ENCODE assay signal across 23 cellular contexts in genomic region chr7:130227883-130228575, GRCh38. TPM values are rescaled to one million over a fixed set of nuclear protein-coding genes. Genes with fewer than 3 reads are reported as not detected.
A peak's percentile ranks its signal among the peaks of the same experiment; 100 is the strongest.
DNase-seq lines count a peak whose midpoint lies in the region; ATAC-seq, FAIRE-seq and TF ChIP-seq lines count a peak whose summit lies in the region.
"Had no signal": no experiment of that assay in that cellular context is flagged by ENCODE, and none has a peak within 500 bp of the region (broad histone marks: within the 10 kb centered on the region; RNA-seq: fewer than 3 reads in every experiment).

No MANE protein-coding gene starts in this region.

- TF ChIP-seq RAD21 in HepG2 (CRISPR knock-in tag; IDR thresholded peaks at IDR 0.05) = no peak

- CTCF ChIA-PET in HepG2 (lab: Yijun Ruan, JAX; ENCODE audit: low intra/inter-chr PET ratio, low total read pairs) = no interaction called here

- H3K4me3 ChIP-seq in HepG2 (replicated peaks in 1 of 3; ENCODE audit: insufficient read depth in 1 of 3, low read depth in 2 of 3, low read length in 3 of 3) (peak overlapping the region in 2 of 3 experiments; percentile 4 to 31; a peak in 2 of 6 replicates), right lobe of liver (no peak overlapping the region), uterus (no peak overlapping the region)
- H3K4me3 ChIP-seq: heart right ventricle had no signal

- no peaks in the 10 kb centered on the region for H3K4me1 Mint-ChIP-seq in activated T-helper 17 cell treated with anti-CD3 and anti-CD28 coated beads, Interleukin-2, amount 50 U/mL, for 72 hours
- H3K4me1 Mint-ChIP-seq: natural killer cell; stimulated activated naive CD8-positive, alpha-beta T cell treated with anti-CD3 and anti-CD28 coated beads, Interleukin-15, amount 100 ng/mL, for 72 hours had no signal

- no peaks in the 10 kb centered on the region for H3K27me3 ChIP-seq in HepG2 (ENCODE audit: control insufficient read depth in 1 of 2, insufficient read depth in 2 of 2, low read length in 2 of 2)
- H3K27me3 ChIP-seq in right lobe of liver = no peaks in the 10 kb centered on the region
- no peaks in the 10 kb centered on the region for H3K27me3 ChIP-seq in uterus
- H3K27me3 ChIP-seq: heart right ventricle had no signal

- TF ChIP-seq EP300 in HepG2 (IDR thresholded peaks at IDR 0.05; ENCODE audit: low read depth in 2 of 2, low read length in 2 of 2) (0 out of 4 replicates have a peak, but pooled peaks of 1 of the 2 experiments have one; percentile 20), HepG2 (CRISPR knock-in tag; IDR thresholded peaks at IDR 0.05; ENCODE audit: borderline replicate concordance) (no peak)

- H3K4me3 Mint-ChIP-seq in activated T-helper 17 cell treated with anti-CD3 and anti-CD28 coated beads, Interleukin-2, amount 50 U/mL, for 72 hours = no peak overlapping the region
- H3K4me3 Mint-ChIP-seq: CD4-positive, alpha-beta T cell; natural killer cell; stimulated activated naive CD8-positive, alpha-beta T cell treated with anti-CD3 and anti-CD28 coated beads, Interleukin-15, amount 100 ng/mL, for 72 hours had no signal

- in situ Hi-C loops in HepG2 (cut with HindIII; ENCODE audit: extremely low pct_ligation_motif_present, low pct_unique_long_range_greater_than_20kb) = no loop called here

- peak; percentile 38; the same call in 1 of the 3 replicates for ATAC-seq in HepG2
- no peak for ATAC-seq in right lobe of liver
- no peak for ATAC-seq in activated T-helper 17 cell treated with anti-CD3 and anti-CD28 coated beads, Interleukin-2, amount 50 U/mL, for 72 hours (replicated peaks)
- ATAC-seq in HG03354 (IDR thresholded peaks at IDR 0.05; ENCODE audit: poor library complexity, severe bottlenecking, unreplicated experiment) = no peak
- ATAC-seq: natural killer cell; stimulated activated naive CD8-positive, alpha-beta T cell treated with anti-CD3 and anti-CD28 coated beads, Interleukin-15, amount 100 ng/mL, for 72 hours had no signal

- 17% methylated on average over 1 of the region's 1 CpG for WGBS in HepG2 (ENCODE audit: low lambda C conversion rate)
- WGBS in right lobe of liver (ENCODE audit: insufficient coverage, low coverage, low lambda C conversion rate, missing lambda C conversion rate) = 67% methylated on average over 1 of the region's 1 CpG

- no peaks in the 10 kb centered on the region for H4K20me1 ChIP-seq in HepG2 (ENCODE audit: insufficient read depth, low read length)

- no peak overlapping the region for H3K9ac ChIP-seq in HepG2 (ENCODE audit: insufficient read depth, low read depth, low read length)

- H3K27ac Mint-ChIP-seq in activated T-helper 17 cell treated with anti-CD3 and anti-CD28 coated beads, Interleukin-2, amount 50 U/mL, for 72 hours = peak overlapping the region; percentile 52
- H3K27ac Mint-ChIP-seq: CD4-positive, alpha-beta T cell; natural killer cell; stimulated activated naive CD8-positive, alpha-beta T cell treated with anti-CD3 and anti-CD28 coated beads, Interleukin-15, amount 100 ng/mL, for 72 hours had no signal

- TF ChIP-seq CTCF in HepG2 (CRISPR knock-in tag; IDR thresholded peaks at IDR 0.05) = no peak
- TF ChIP-seq CTCF in right lobe of liver (IDR thresholded peaks at IDR 0.05) = no peak
- TF ChIP-seq CTCF in uterus (IDR thresholded peaks at IDR 0.05) = no peak

- H2AFZ ChIP-seq in HepG2 (ENCODE audit: low read length) = no peak overlapping the region

- POLR2A ChIA-PET in HepG2 (lab: Yijun Ruan, JAX) = no interaction called here

- no peak for FAIRE-seq in HepG2 (lab: Jason Lieb, UNC)
- FAIRE-seq: GM18507, H54, kidney, TTC549 had no signal

- H3K36me3 Mint-ChIP-seq in activated T-helper 17 cell treated with anti-CD3 and anti-CD28 coated beads, Interleukin-2, amount 50 U/mL, for 72 hours (ENCODE audit: low read depth) = no peaks in the 10 kb centered on the region
- H3K36me3 Mint-ChIP-seq: natural killer cell had no signal

- H3K9me3 Mint-ChIP-seq in activated T-helper 17 cell treated with anti-CD3 and anti-CD28 coated beads, Interleukin-2, amount 50 U/mL, for 72 hours = no peaks in the 10 kb centered on the region
- H3K9me3 Mint-ChIP-seq: CD4-positive, alpha-beta T cell; natural killer cell; stimulated activated naive CD8-positive, alpha-beta T cell treated with anti-CD3 and anti-CD28 coated beads, Interleukin-15, amount 100 ng/mL, for 72 hours had no signal

- H3K4me1 ChIP-seq in HepG2 (ENCODE audit: insufficient read depth, low read length) = peaks cover 52% of the 10 kb centered on the region
- H3K4me1 ChIP-seq in right lobe of liver = no peaks in the 10 kb centered on the region
- no peaks in the 10 kb centered on the region for H3K4me1 ChIP-seq in uterus

- no peaks in the 10 kb centered on the region for H3K79me2 ChIP-seq in HepG2 (ENCODE audit: insufficient read depth, low read length)

- TF ChIP-seq POLR2A in HepG2 (IDR thresholded peaks at IDR 0.05; ENCODE audit: insufficient read depth in 1 of 2, low read depth in 2 of 2, low read length in 2 of 2) (no peak), right lobe of liver (IDR thresholded peaks at IDR 0.05) (no peak), uterus (IDR thresholded peaks at IDR 0.05) (no peak)

- intact Hi-C loops in HepG2 (cut with micrococcal nuclease; ENCODE audit: unreplicated experiment) = no loop called here
- intact Hi-C loops in right lobe of liver (cut with DNase I) = no loop called here
- intact Hi-C loops in uterus (cut with DNase I; ENCODE audit: low total_unique reads) = no loop called here

- no peaks in the 10 kb centered on the region for H3K27me3 Mint-ChIP-seq in activated T-helper 17 cell treated with anti-CD3 and anti-CD28 coated beads, Interleukin-2, amount 50 U/mL, for 72 hours
- H3K27me3 Mint-ChIP-seq: CD4-positive, alpha-beta T cell; stimulated activated naive CD8-positive, alpha-beta T cell treated with anti-CD3 and anti-CD28 coated beads, Interleukin-15, amount 100 ng/mL, for 72 hours had no signal

- no TSS peak for BruUV-seq in HepG2 (replicated peaks; lab: Mats Ljungman, UMichigan)

- H3K27ac ChIP-seq in HepG2 (ENCODE audit: extremely low read length, insufficient read depth, low read length) (peak overlapping the region; percentile 40), right lobe of liver (no peak overlapping the region), uterus (peak overlapping the region; percentile 47 to 73)

- H3K36me3 ChIP-seq in HepG2 (replicated peaks in 1 of 2; ENCODE audit: control insufficient read depth in 1 of 2, insufficient read depth in 2 of 2, low read length in 2 of 2) = no peaks in the 10 kb centered on the region
- no peaks in the 10 kb centered on the region for H3K36me3 ChIP-seq in right lobe of liver
- H3K36me3 ChIP-seq in uterus = no peaks in the 10 kb centered on the region
- H3K36me3 ChIP-seq: heart right ventricle had no signal

- DNase-seq in HepG2 (ENCODE audit: low spot score) (peak; percentile 53), right lobe of liver (no peak), left kidney (ENCODE audit: low read depth, low spot score) (peak; percentile 43), uterus (no peak), hepatic stellate cell (ENCODE audit: low spot score) (no peak)
- no peak for DNase-seq in stimulated activated CD4-positive, alpha-beta T cell treated with anti-CD3 and anti-CD28 coated beads, Interleukin-2, amount 100 ng/mL, for 24 hours
- DNase-seq: activated CD4-positive, alpha-beta T cell treated with anti-CD3 and anti-CD28 coated beads for 4 hours; activated effector memory CD4-positive, alpha-beta T cell treated with anti-CD3 and anti-CD28 coated beads, Interleukin-2, amount 50 U/mL, for 16 hours; CD4-positive, alpha-beta T cell; DND-41; effector memory CD4-positive, alpha-beta T cell; heart right ventricle; kidney; mesenchymal stem cell; natural killer cell; stimulated activated naive CD8-positive, alpha-beta T cell treated with anti-CD3 and anti-CD28 coated beads, Interleukin-15, amount 100 ng/mL, for 72 hours had no signal

- H3K4me2 ChIP-seq in HepG2 (ENCODE audit: low read depth, low read length) = peak overlapping the region; percentile 46

- H3K9me3 ChIP-seq in HepG2 (ENCODE audit: low read length) = 0 out of 2 replicates have a peak, but pooled peaks cover 10% of the 10 kb centered on the region
- no peaks in the 10 kb centered on the region for H3K9me3 ChIP-seq in right lobe of liver
- H3K9me3 ChIP-seq in uterus = no peaks in the 10 kb centered on the region

RNA-seq across cellular contexts. Expression of gene SSMEM1, which starts 20.4 kb away (rescaled TPM):
- total RNA-seq in HepG2 (2016; rRNA removed; fragmentation: Illumina TruSeq; extraction: Trizol) (not detected in 2 replicates), right lobe of liver (not detected), uterus (not detected)
- not detected in 2 replicates for total RNA-seq in HepG2 (2016; cell fraction: cytosol; rRNA removed; fragmentation: Illumina TruSeq; extraction: Trizol; ENCODE audit: low read depth)
- not detected in 2 replicates for total RNA-seq in HepG2 (2016; cell fraction: insoluble cytoplasmic fraction; rRNA removed; fragmentation: Illumina TruSeq; extraction: Trizol)
- total RNA-seq in HepG2 (2016; cell fraction: membrane; rRNA removed; fragmentation: Illumina TruSeq; extraction: Trizol) = not detected in 2 replicates
- not detected in 2 replicates for total RNA-seq in HepG2 (2016; cell fraction: nucleus; rRNA removed; fragmentation: Illumina TruSeq; extraction: Trizol)
- polyA plus RNA-seq in HepG2 (2011; rRNA removed) = not detected in 2 replicates
- not detected in 2 replicates for polyA plus RNA-seq in HepG2 (2011; cell fraction: cytosol; rRNA removed)
- polyA plus RNA-seq in HepG2 (2011; cell fraction: nucleus; rRNA removed) = not detected in 2 replicates
- not detected in 2 replicates for polyA plus RNA-seq in HepG2 (2012)
- not detected in 2 replicates for polyA plus RNA-seq in HepG2 (2016; cell fraction: cytosol; fragmentation: Illumina TruSeq; extraction: Trizol; ENCODE audit: low read depth)
- not detected in 2 replicates for polyA plus RNA-seq in HepG2 (2016; cell fraction: insoluble cytoplasmic fraction; fragmentation: Illumina TruSeq; extraction: Trizol; ENCODE audit: low read depth)
- not detected in 2 replicates for polyA plus RNA-seq in HepG2 (2016; cell fraction: membrane; fragmentation: Illumina TruSeq; extraction: Trizol; ENCODE audit: low read depth)
- polyA plus RNA-seq in HepG2 (2016; cell fraction: nucleus; fragmentation: Illumina TruSeq; extraction: Trizol; ENCODE audit: insufficient read depth, low read depth) = not detected in 2 replicates
- polyA minus RNA-seq in HepG2 (2011; rRNA and poly(A)+ RNA removed; ENCODE audit: low replicate concordance) = not detected in 2 replicates
- not detected in 2 replicates for polyA minus RNA-seq in HepG2 (2011; cell fraction: cytosol; rRNA and poly(A)+ RNA removed)
- not detected in 2 replicates for polyA minus RNA-seq in HepG2 (2011; cell fraction: nucleus; rRNA and poly(A)+ RNA removed)
- total RNA-seq in activated T-helper 17 cell treated with anti-CD3 and anti-CD28 coated beads, Interleukin-2, amount 50 U/mL, for 72 hours = not detected
- total RNA-seq: CD4-positive, alpha-beta T cell; heart right ventricle; kidney; natural killer cell; pulmonary artery endothelial cell; ureter had no signal
- polyA plus RNA-seq: heart right ventricle had no signal

RNA-seq across cellular contexts. Expression of gene TMEM209, which starts 22.8 kb away (rescaled TPM):
- total RNA-seq in HepG2 (2016; rRNA removed; fragmentation: Illumina TruSeq; extraction: Trizol) = 8.8 and 14.5 TPM in 2 replicates
- total RNA-seq in HepG2 (2016; cell fraction: cytosol; rRNA removed; fragmentation: Illumina TruSeq; extraction: Trizol; ENCODE audit: low read depth) = 6.0 and 6.3 TPM in 2 replicates
- 10.0 and 16.3 TPM in 2 replicates for total RNA-seq in HepG2 (2016; cell fraction: insoluble cytoplasmic fraction; rRNA removed; fragmentation: Illumina TruSeq; extraction: Trizol)
- total RNA-seq in HepG2 (2016; cell fraction: membrane; rRNA removed; fragmentation: Illumina TruSeq; extraction: Trizol) = 6.8 and 8.7 TPM in 2 replicates
- total RNA-seq in HepG2 (2016; cell fraction: nucleus; rRNA removed; fragmentation: Illumina TruSeq; extraction: Trizol) = 15.7 and 19.0 TPM in 2 replicates
- 13.4 and 15.6 TPM in 2 replicates for polyA plus RNA-seq in HepG2 (2011; rRNA removed)
- 9.0 and 10.6 TPM in 2 replicates for polyA plus RNA-seq in HepG2 (2011; cell fraction: cytosol; rRNA removed)
- polyA plus RNA-seq in HepG2 (2011; cell fraction: nucleus; rRNA removed) = 7.2 and 7.7 TPM in 2 replicates
- polyA plus RNA-seq in HepG2 (2012) = 8.9 and 12.3 TPM in 2 replicates
- 0.62 and 0.75 TPM in 2 replicates for polyA plus RNA-seq in HepG2 (2016; cell fraction: cytosol; fragmentation: Illumina TruSeq; extraction: Trizol; ENCODE audit: low read depth)
- polyA plus RNA-seq in HepG2 (2016; cell fraction: insoluble cytoplasmic fraction; fragmentation: Illumina TruSeq; extraction: Trizol; ENCODE audit: low read depth) = 7.3 and 8.0 TPM in 2 replicates
- 2.4 and 2.5 TPM in 2 replicates for polyA plus RNA-seq in HepG2 (2016; cell fraction: membrane; fragmentation: Illumina TruSeq; extraction: Trizol; ENCODE audit: low read depth)
- polyA plus RNA-seq in HepG2 (2016; cell fraction: nucleus; fragmentation: Illumina TruSeq; extraction: Trizol; ENCODE audit: insufficient read depth, low read depth) = 17.1 and 18.9 TPM in 2 replicates
- 47.3 and 130 TPM in 2 replicates for polyA minus RNA-seq in HepG2 (2011; rRNA and poly(A)+ RNA removed; ENCODE audit: low replicate concordance)
- polyA minus RNA-seq in HepG2 (2011; cell fraction: cytosol; rRNA and poly(A)+ RNA removed) = 15.9 and 16.4 TPM in 2 replicates
- polyA minus RNA-seq in HepG2 (2011; cell fraction: nucleus; rRNA and poly(A)+ RNA removed) = 21.2 and 22.0 TPM in 2 replicates
- 10 to 100 TPM in 2 of 6 experiments, 1 to 10 TPM in 4; 5.8 to 10.9 (median 8.9) TPM for total RNA-seq in right lobe of liver
- total RNA-seq in activated T-helper 17 cell treated with anti-CD3 and anti-CD28 coated beads, Interleukin-2, amount 50 U/mL, for 72 hours = 10 to 100 TPM; 39.9 to 47.0 TPM
- 10 to 100 TPM in 3 of 4 donors, 1 to 10 TPM in 1; 7.4 to 22.6 (median 19.4) TPM for total RNA-seq in uterus

RNA-seq across cellular contexts. Expression of gene CPA2, which starts 38.6 kb away (rescaled TPM):
- not detected in 2 replicates for total RNA-seq in HepG2 (2016; rRNA removed; fragmentation: Illumina TruSeq; extraction: Trizol)
- not detected in 2 replicates for total RNA-seq in HepG2 (2016; cell fraction: cytosol; rRNA removed; fragmentation: Illumina TruSeq; extraction: Trizol; ENCODE audit: low read depth)
- total RNA-seq in HepG2 (2016; cell fraction: insoluble cytoplasmic fraction; rRNA removed; fragmentation: Illumina TruSeq; extraction: Trizol) = not detected in 2 replicates
- not detected in 2 replicates for total RNA-seq in HepG2 (2016; cell fraction: membrane; rRNA removed; fragmentation: Illumina TruSeq; extraction: Trizol)
- not detected in 2 replicates for total RNA-seq in HepG2 (2016; cell fraction: nucleus; rRNA removed; fragmentation: Illumina TruSeq; extraction: Trizol)
- polyA plus RNA-seq in HepG2 (2011; rRNA removed) = 0.04 TPM in 1 of 2 replicates, not detected in the other
- polyA plus RNA-seq in HepG2 (2011; cell fraction: cytosol; rRNA removed) = not detected in 2 replicates
- 0.21 and 0.32 TPM in 2 replicates for polyA plus RNA-seq in HepG2 (2011; cell fraction: nucleus; rRNA removed)
- not detected in 2 replicates for polyA plus RNA-seq in HepG2 (2012)
- polyA plus RNA-seq in HepG2 (2016; cell fraction: cytosol; fragmentation: Illumina TruSeq; extraction: Trizol; ENCODE audit: low read depth) = not detected in 2 replicates
- polyA plus RNA-seq in HepG2 (2016; cell fraction: insoluble cytoplasmic fraction; fragmentation: Illumina TruSeq; extraction: Trizol; ENCODE audit: low read depth) = not detected in 2 replicates
- not detected in 2 replicates for polyA plus RNA-seq in HepG2 (2016; cell fraction: membrane; fragmentation: Illumina TruSeq; extraction: Trizol; ENCODE audit: low read depth)
- polyA plus RNA-seq in HepG2 (2016; cell fraction: nucleus; fragmentation: Illumina TruSeq; extraction: Trizol; ENCODE audit: insufficient read depth, low read depth) = not detected in 2 replicates
- 0.14 TPM in 1 of 2 replicates, not detected in the other for polyA minus RNA-seq in HepG2 (2011; rRNA and poly(A)+ RNA removed; ENCODE audit: low replicate concordance)
- not detected in 2 replicates for polyA minus RNA-seq in HepG2 (2011; cell fraction: cytosol; rRNA and poly(A)+ RNA removed)
- polyA minus RNA-seq in HepG2 (2011; cell fraction: nucleus; rRNA and poly(A)+ RNA removed) = not detected in 2 replicates
- not detected for total RNA-seq in right lobe of liver
- under 1 TPM in 1 of 2 donors, not detected in 1; 0.56 TPM for total RNA-seq in activated T-helper 17 cell treated with anti-CD3 and anti-CD28 coated beads, Interleukin-2, amount 50 U/mL, for 72 hours
- 1 to 10 TPM in 1 of 4 donors, not detected in 3; 1.2 TPM for total RNA-seq in uterus
- total RNA-seq: CD4-positive, alpha-beta T cell; kidney; natural killer cell; pulmonary artery endothelial cell; ureter had no signal

Comparison
In these comparisons a context has a peak if more than half of its experiments do, and no peak if none do; other contexts are left out.
1. DNase-seq: peak in HepG2 (single experiment) and left kidney (single experiment); none in right lobe of liver (0 of 3), uterus (0 of 2), hepatic stellate cell (single experiment) and stimulated activated CD4-positive, alpha-beta T cell treated with anti-CD3 and anti-CD28 coated beads, Interleukin-2, amount 100 ng/mL, for 24 hours (0 of 2).
2. H3K27ac ChIP-seq: peak in HepG2 (single experiment) and uterus (2 of 2); none in right lobe of liver (0 of 3).
3. H3K4me3 ChIP-seq: peak in HepG2 (2 of 3); none in right lobe of liver (0 of 3) and uterus (0 of 2).